In genomic region chr2:8168876-8169275, GRCh38 we compare ENCODE assay signal across 1 cellular context.
A peak's percentile ranks its signal among the peaks of the same experiment; 100 is the strongest.
TF ChIP-seq lines count a peak whose summit lies in the region.

No MANE protein-coding gene starts in this region.

TF ChIP-seq in HepG2, 621 proteins besides CTCF, POLR2A, EP300 and RAD21:
- TF ChIP-seq ZHX2 (IDR thresholded peaks at IDR 0.05; ENCODE audit: low read depth) (no peak), ZHX2 (CRISPR knock-in tag; IDR thresholded peaks at IDR 0.05; ENCODE audit: borderline replicate concordance) (no peak), ZNF317 (CRISPR knock-in tag; IDR thresholded peaks at IDR 0.05) (0 out of 2 replicates have a peak, but pooled peaks have one; percentile 24)
